Comparison of ENCODE assay signal across 1 cellular context in genomic region chr16:66419527-66419926, GRCh38.
TF ChIP-seq lines count a peak whose summit lies in the region.

No MANE protein-coding gene starts in this region.

TF ChIP-seq in SK-N-SH, 30 proteins besides CTCF, POLR2A, EP300 and RAD21 (continued from another document):
- TF ChIP-seq SMC3 (IDR thresholded peaks at IDR 0.05; ENCODE audit: low read depth, low read length) (no peak), TAF1 (IDR thresholded peaks at IDR 0.05; ENCODE audit: borderline replicate concordance, low read depth, low read length) (no peak), MAX (IDR thresholded peaks at IDR 0.05; ENCODE audit: low read depth) (no peak), YY1 (IDR thresholded peaks at IDR 0.05; ENCODE audit: low read depth) (no peak), USF2 (IDR thresholded peaks at IDR 0.05; ENCODE audit: borderline replicate concordance, low read depth, low read length) (no peak), REST (IDR thresholded peaks at IDR 0.05; ENCODE audit: low read depth, low read length) (no peak), POLR2AphosphoS5 (IDR thresholded peaks at IDR 0.05; ENCODE audit: low read depth, low read length) (no peak), RFX5 (IDR thresholded peaks at IDR 0.05; ENCODE audit: low read length) (no peak), MXI1 (IDR thresholded peaks at IDR 0.05; ENCODE audit: low read depth, low read length) (no peak), GATA2 (CRISPR knock-in tag; IDR thresholded peaks at IDR 0.05) (no peak), USF1 (IDR thresholded peaks at IDR 0.05; ENCODE audit: borderline replicate concordance, low read depth) (no peak), EZH2phosphoT487 (IDR thresholded peaks at IDR 0.05; ENCODE audit: borderline replicate concordance, low read depth) (no peak), SIN3A (IDR thresholded peaks at IDR 0.05; ENCODE audit: borderline replicate concordance, low read depth, low read length) (no peak)
TF ChIP-seq in SK-N-SH: peak in this region for 0.
